22 cellular contexts compared by ENCODE assay signal in the genomic region with DNA sequence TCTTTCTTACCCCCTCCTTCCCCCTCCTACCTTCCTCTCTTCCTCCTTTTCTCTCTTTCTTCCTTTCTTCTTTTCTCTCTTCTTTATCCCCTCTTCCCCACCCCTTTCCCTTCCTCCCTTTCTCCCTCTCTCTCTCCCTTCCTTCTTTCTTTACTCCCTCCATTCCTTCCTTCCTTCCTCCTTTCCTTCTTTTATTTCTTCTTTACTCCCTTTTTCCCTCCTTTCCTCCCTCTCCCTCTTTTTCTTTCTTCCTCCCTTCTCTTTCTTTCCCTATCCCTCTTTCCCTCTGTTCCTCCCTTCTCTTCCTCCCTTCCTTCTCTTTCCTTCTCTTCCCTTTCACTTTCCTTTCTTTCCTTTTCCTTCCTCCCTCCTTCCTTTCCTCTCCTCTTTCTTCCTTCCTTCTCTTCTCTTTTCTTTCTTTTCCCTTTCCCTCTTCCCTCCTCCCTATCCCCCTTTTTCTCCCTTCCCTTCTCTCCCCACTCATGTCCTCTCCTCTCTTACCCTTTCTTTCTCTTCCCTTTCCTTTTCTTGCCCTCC.
DNase-seq lines count a peak whose midpoint lies in the region; ATAC-seq, FAIRE-seq and TF ChIP-seq lines count a peak whose summit lies in the region.
"Had no signal": no experiment of that assay in that cellular context is flagged by ENCODE, and none has a peak within 500 bp of the region (broad histone marks: within the 10 kb centered on the region; RNA-seq: fewer than 3 reads in every experiment).

No MANE protein-coding gene starts in this region.

- H3K36me3 ChIP-seq in HepG2 (replicated peaks in 1 of 2; ENCODE audit: control insufficient read depth in 1 of 2, insufficient read depth in 2 of 2, low read length in 2 of 2) (no peaks in the 10 kb centered on the region), right lobe of liver (no peaks in the 10 kb centered on the region), K562 (ENCODE audit: control insufficient read depth, insufficient read depth, low read length) (no peaks in the 10 kb centered on the region)
- H3K36me3 ChIP-seq: BLaER1 treated with 17β-estradiol and CSF1 and Interleukin-3, amounts not matched to agents 10 nM and 100 nM had no signal

- no peak overlapping the region for H3K4me3 Mint-ChIP-seq in activated naive CD4-positive, alpha-beta T cell treated with anti-CD3 and anti-CD28 coated beads, Interleukin-2, amount 50 U/mL, for 24 hours
- no peak overlapping the region for H3K4me3 Mint-ChIP-seq in activated CD4-positive, alpha-beta T cell treated with anti-CD3 and anti-CD28 coated beads for 36 hours
- H3K4me3 Mint-ChIP-seq: B cell; CD4-positive, alpha-beta T cell; CD8-positive, alpha-beta T cell had no signal

- peak overlapping the region; percentile 14 for H3K27ac Mint-ChIP-seq in activated naive CD4-positive, alpha-beta T cell treated with anti-CD3 and anti-CD28 coated beads, Interleukin-2, amount 50 U/mL, for 24 hours
- no peak overlapping the region for H3K27ac Mint-ChIP-seq in activated CD4-positive, alpha-beta T cell treated with anti-CD3 and anti-CD28 coated beads for 36 hours
- H3K27ac Mint-ChIP-seq: B cell; CD4-positive, alpha-beta T cell; CD8-positive, alpha-beta T cell had no signal

- in situ Hi-C loops in HepG2 (cut with HindIII; ENCODE audit: extremely low pct_ligation_motif_present, low pct_unique_long_range_greater_than_20kb), result no loop called here
- in situ Hi-C loops in K562 (cut with MboI), result no loop called here

- H3K36me3 Mint-ChIP-seq in activated naive CD4-positive, alpha-beta T cell treated with anti-CD3 and anti-CD28 coated beads, Interleukin-2, amount 50 U/mL, for 24 hours, result no peaks in the 10 kb centered on the region
- H3K36me3 Mint-ChIP-seq in activated CD4-positive, alpha-beta T cell treated with anti-CD3 and anti-CD28 coated beads for 36 hours (ENCODE audit: low read depth), result no peaks in the 10 kb centered on the region
- H3K36me3 Mint-ChIP-seq: CD8-positive, alpha-beta T cell had no signal

- H3K4me3 ChIP-seq in HepG2 (replicated peaks in 1 of 3; ENCODE audit: insufficient read depth in 1 of 3, low read depth in 2 of 3, low read length in 3 of 3) (no peak overlapping the region), right lobe of liver (no peak overlapping the region), K562 (no peak overlapping the region)
- H3K4me3 ChIP-seq: A549; BLaER1 treated with 17β-estradiol and CSF1 and Interleukin-3, amounts not matched to agents 10 nM and 100 nM had no signal

- H3K4me2 ChIP-seq in HepG2 (ENCODE audit: low read depth, low read length), result no peak overlapping the region
- no peak overlapping the region for H3K4me2 ChIP-seq in K562 (ENCODE audit: insufficient read depth, low read length)
- H3K4me2 ChIP-seq: A549; BLaER1 treated with 17β-estradiol and CSF1 and Interleukin-3, amounts not matched to agents 10 nM and 100 nM had no signal

- H3K9me1 ChIP-seq in K562 (ENCODE audit: control insufficient read depth, insufficient read depth, low read length), result no peaks in the 10 kb centered on the region

- no peak for DNase-seq in activated naive CD4-positive, alpha-beta T cell treated with Interleukin-2 at 50 U/mL for 16 hours
- no peak for DNase-seq in HepG2 (ENCODE audit: low spot score)
- DNase-seq in right lobe of liver, result no peak
- DNase-seq in K562 (ENCODE audit: extremely low read depth in 1 of 4, low spot score in 3 of 4), result no peak
- DNase-seq in activated CD4-positive, alpha-beta T cell treated with anti-CD3 and anti-CD28 coated beads for 36 hours, result no peak
- DNase-seq: AML-193; Caco-2; Calu3; CD4-positive, alpha-beta T cell; CD8-positive, alpha-beta T cell; DMS79 treated with DMSO at 0.1 percent for 48 hours; GF-D8 had no signal

- H4K20me1 ChIP-seq in HepG2 (ENCODE audit: insufficient read depth, low read length), result no peaks in the 10 kb centered on the region
- H4K20me1 ChIP-seq in K562 (replicated peaks; ENCODE audit: control insufficient read depth, insufficient read depth, low read length), result no peaks in the 10 kb centered on the region
- H4K20me1 ChIP-seq: BLaER1 treated with 17β-estradiol and CSF1 and Interleukin-3, amounts not matched to agents 10 nM and 100 nM had no signal

- TF ChIP-seq POLR2A in HepG2 (IDR thresholded peaks at IDR 0.05; ENCODE audit: insufficient read depth in 1 of 2, low read depth in 2 of 2, low read length in 2 of 2) (no peak), right lobe of liver (IDR thresholded peaks at IDR 0.05) (no peak), K562 (conservative IDR thresholded peaks at IDR 0.05) (no peak)

- H3K27ac ChIP-seq in HepG2 (ENCODE audit: extremely low read length, insufficient read depth, low read length), result no peak overlapping the region
- no peak overlapping the region for H3K27ac ChIP-seq in right lobe of liver
- no peak overlapping the region for H3K27ac ChIP-seq in K562 (ENCODE audit: extremely low read depth, low read depth, low read length)
- H3K27ac ChIP-seq: 22Rv1; A549; BLaER1 treated with 17β-estradiol and CSF1 and Interleukin-3, amounts not matched to agents 10 nM and 100 nM; C4-2B had no signal

- CTCF ChIA-PET in HepG2 (lab: Yijun Ruan, JAX; ENCODE audit: low intra/inter-chr PET ratio, low total read pairs), result no interaction called here
- CTCF ChIA-PET in K562 (lab: Yijun Ruan, JAX; ENCODE audit: low intra/inter-chr PET ratio), result no interaction called here
- CTCF ChIA-PET in activated CD4-positive, alpha-beta T cell treated with anti-CD3 and anti-CD28 coated beads for 36 hours (lab: Charles Lee), result interaction anchor here (0.7 kb wide), 1 partner anchor 1006 kb away, joined by 3 read pairs; no protein-coding TSS in a partner anchor

- H3K9ac ChIP-seq in HepG2 (ENCODE audit: insufficient read depth, low read depth, low read length) (no peak overlapping the region), K562 (ENCODE audit: insufficient read depth in 1 of 2, low read depth in 2 of 2, low read length in 2 of 2) (no peak overlapping the region)
- H3K9ac ChIP-seq: BLaER1 treated with 17β-estradiol and CSF1 and Interleukin-3, amounts not matched to agents 10 nM and 100 nM had no signal

- H3K9me3 Mint-ChIP-seq in activated naive CD4-positive, alpha-beta T cell treated with anti-CD3 and anti-CD28 coated beads, Interleukin-2, amount 50 U/mL, for 24 hours, result peaks cover 1% of the 10 kb centered on the region
- peaks cover 3% of the 10 kb centered on the region for H3K9me3 Mint-ChIP-seq in activated CD4-positive, alpha-beta T cell treated with anti-CD3 and anti-CD28 coated beads for 36 hours (ENCODE audit: low read depth)

- TF ChIP-seq CTCF in HepG2 (CRISPR knock-in tag; IDR thresholded peaks at IDR 0.05), result no peak
- TF ChIP-seq CTCF in right lobe of liver (IDR thresholded peaks at IDR 0.05), result no peak
- no peak for TF ChIP-seq CTCF in K562 (IDR thresholded peaks at IDR 0.05 in 2 of 3, conservative IDR thresholded peaks at IDR 0.05 in 1 of 3; ENCODE audit: insufficient read depth in 2 of 3, low read depth in 1 of 3, low read length in 3 of 3)

- POLR2A ChIA-PET in HepG2 (lab: Yijun Ruan, JAX) (no interaction called here), K562 (lab: Yijun Ruan, JAX) (no interaction called here)
- POLR2A ChIA-PET in activated CD4-positive, alpha-beta T cell treated with anti-CD3 and anti-CD28 coated beads for 36 hours (lab: Charles Lee), result no interaction called here

- no peak for TF ChIP-seq EP300 in HepG2 (IDR thresholded peaks at IDR 0.05; ENCODE audit: low read depth in 2 of 2, low read length in 2 of 2)
- TF ChIP-seq EP300 in HepG2 (CRISPR knock-in tag; IDR thresholded peaks at IDR 0.05; ENCODE audit: borderline replicate concordance), result no peak
- no peak for TF ChIP-seq EP300 in K562 (IDR thresholded peaks at IDR 0.05; ENCODE audit: low read length)

- no peaks in the 10 kb centered on the region for H3K79me2 ChIP-seq in HepG2 (ENCODE audit: insufficient read depth, low read length)
- no peaks in the 10 kb centered on the region for H3K79me2 ChIP-seq in K562 (ENCODE audit: control insufficient read depth, insufficient read depth, low read length)

- H3K4me1 Mint-ChIP-seq in activated naive CD4-positive, alpha-beta T cell treated with anti-CD3 and anti-CD28 coated beads, Interleukin-2, amount 50 U/mL, for 24 hours, result no peaks in the 10 kb centered on the region
- no peaks in the 10 kb centered on the region for H3K4me1 Mint-ChIP-seq in activated CD4-positive, alpha-beta T cell treated with anti-CD3 and anti-CD28 coated beads for 36 hours
- H3K4me1 Mint-ChIP-seq: B cell had no signal

- BruUV-seq in HepG2 (replicated peaks; lab: Mats Ljungman, UMichigan) (no TSS peak), K562 (replicated peaks; lab: Mats Ljungman, UMichigan) (no TSS peak)

- H3K9me3 ChIP-seq in HepG2 (ENCODE audit: low read length) (no peaks in the 10 kb centered on the region), right lobe of liver (no peaks in the 10 kb centered on the region), K562 (replicated peaks; ENCODE audit: control insufficient read depth, insufficient read depth, low read depth, low read length) (no peaks in the 10 kb centered on the region)
- H3K9me3 ChIP-seq: A549, Caco-2 had no signal

- peaks cover 3% of the 10 kb centered on the region for H3K27me3 Mint-ChIP-seq in activated naive CD4-positive, alpha-beta T cell treated with anti-CD3 and anti-CD28 coated beads, Interleukin-2, amount 50 U/mL, for 24 hours
- no peaks in the 10 kb centered on the region for H3K27me3 Mint-ChIP-seq in activated CD4-positive, alpha-beta T cell treated with anti-CD3 and anti-CD28 coated beads for 36 hours
- H3K27me3 Mint-ChIP-seq: B cell; CD4-positive, alpha-beta T cell had no signal

- no peak for TF ChIP-seq RAD21 in HepG2 (CRISPR knock-in tag; IDR thresholded peaks at IDR 0.05)
- no peak for TF ChIP-seq RAD21 in K562 (CRISPR knock-in tag; conservative IDR thresholded peaks at IDR 0.05 in 1 of 2, IDR thresholded peaks at IDR 0.05 in 1 of 2)

- intact Hi-C loops in HepG2 (cut with micrococcal nuclease; ENCODE audit: unreplicated experiment), result no loop called here
- intact Hi-C loops in right lobe of liver (cut with DNase I), result no loop called here
- intact Hi-C loops in K562 (cut with micrococcal nuclease), result no loop called here
- intact Hi-C loops in activated CD4-positive, alpha-beta T cell treated with anti-CD3 and anti-CD28 coated beads for 36 hours (cut with DNase I, micrococcal nuclease), result no loop called here

- H3K27me3 ChIP-seq in HepG2 (ENCODE audit: control insufficient read depth in 1 of 2, insufficient read depth in 2 of 2, low read length in 2 of 2) (no peaks in the 10 kb centered on the region), right lobe of liver (no peaks in the 10 kb centered on the region), K562 (ENCODE audit: control insufficient read depth in 2 of 2, insufficient read depth in 2 of 2, low read length in 2 of 2) (no peaks in the 10 kb centered on the region)
- H3K27me3 ChIP-seq: BLaER1 treated with 17β-estradiol and CSF1 and Interleukin-3, amounts not matched to agents 10 nM and 100 nM had no signal

- H2AFZ ChIP-seq in HepG2 (ENCODE audit: low read length), result no peak overlapping the region
- no peak overlapping the region for H2AFZ ChIP-seq in K562 (ENCODE audit: low read depth, low read length)

- FAIRE-seq in HepG2 (lab: Jason Lieb, UNC) (no peak), K562 (lab: Jason Lieb, UNC) (no peak)
- FAIRE-seq: A549, D721Med, G401.6, GM12891, GM19239 had no signal

- H3K4me1 ChIP-seq in HepG2 (ENCODE audit: insufficient read depth, low read length) (no peaks in the 10 kb centered on the region), right lobe of liver (no peaks in the 10 kb centered on the region), K562 (replicated peaks in 1 of 2; ENCODE audit: control insufficient read depth in 2 of 2, insufficient read depth in 2 of 2, low read length in 2 of 2) (no peaks in the 10 kb centered on the region)
- H3K4me1 ChIP-seq: A549; BLaER1 treated with 17β-estradiol and CSF1 and Interleukin-3, amounts not matched to agents 10 nM and 100 nM; Caco-2 had no signal

- ATAC-seq in HepG2, result no peak
- ATAC-seq in right lobe of liver, result no peak
- ATAC-seq in K562, result no peak
- no peak for ATAC-seq in activated CD4-positive, alpha-beta T cell treated with anti-CD3 and anti-CD28 coated beads for 36 hours
- ATAC-seq: A549; CD8-positive, alpha-beta T cell had no signal
